ENCODE assay signal across 8 cellular contexts in the genomic region with DNA sequence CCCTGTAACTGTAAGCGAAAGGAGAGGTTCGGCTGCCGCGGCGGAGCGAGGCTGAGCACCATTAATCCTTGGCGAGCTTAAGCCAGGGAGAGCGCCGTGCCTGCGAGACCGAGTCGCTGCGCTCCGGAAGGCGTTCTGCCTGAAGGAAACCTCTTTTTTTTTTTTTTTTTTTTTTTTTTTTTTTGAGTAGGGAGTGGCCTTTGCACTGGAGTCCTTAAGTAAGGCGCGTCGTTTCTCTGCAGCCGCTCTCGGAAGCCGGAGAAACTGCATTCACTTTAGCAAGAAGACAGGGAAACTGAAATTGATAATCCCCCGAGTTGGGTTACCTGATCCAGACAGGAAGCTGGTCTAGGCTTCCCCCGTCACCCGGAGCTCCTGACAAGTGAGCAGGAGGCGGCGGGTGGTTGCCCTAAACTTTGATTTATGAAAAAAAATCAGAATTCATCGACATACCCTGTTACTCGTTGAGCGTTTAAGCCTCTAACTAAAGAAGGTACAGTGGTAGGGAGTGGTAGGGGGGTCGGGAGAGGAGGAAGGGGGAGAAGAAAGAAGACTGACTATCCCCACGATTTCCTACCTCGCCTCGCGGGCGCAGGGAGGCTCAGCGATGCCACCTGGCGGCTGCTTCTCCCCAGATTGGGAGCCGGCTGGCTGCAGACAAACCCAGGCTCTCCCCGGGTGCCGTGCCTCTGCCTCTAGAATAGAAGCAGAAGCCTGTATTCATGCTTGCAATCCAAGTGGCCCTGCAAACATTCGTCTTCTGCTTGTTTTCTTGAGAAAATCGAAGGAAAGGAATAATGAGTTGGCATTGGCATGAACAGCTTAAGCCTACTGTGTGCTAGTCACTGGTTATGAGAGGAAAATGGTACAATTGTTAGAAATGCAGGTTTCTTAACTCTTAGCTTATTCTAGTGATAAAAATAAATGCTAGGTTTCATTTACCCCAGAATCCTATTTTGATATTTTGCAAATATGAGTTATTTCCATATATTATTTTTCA. TPM values are rescaled to one million over a fixed set of nuclear protein-coding genes. Genes with fewer than 3 reads are reported as not detected.
DNase-seq lines count a peak whose midpoint lies in the region; ATAC-seq and TF ChIP-seq lines count a peak whose summit lies in the region.

No MANE protein-coding gene starts in this region.

- H3K9ac ChIP-seq in BLaER1: peak overlapping the region; percentile 83

- H4K20me1 ChIP-seq in BLaER1: peaks cover 13% of the 10 kb centered on the region

- DNase-seq in NCI-H446 treated with DMSO at 0.1 percent for 48 hours (lab: John Stamatoyannopoulos, UW): peak; percentile 77
- DNase-seq in activated CD4-positive, alpha-beta T cell treated with anti-CD3 and anti-CD28 coated beads for 36 hours: peak; percentile 91
- peak; percentile 96 for DNase-seq in left kidney (ENCODE audit: low read depth, low spot score)
- peak; percentile 84 to 88 for DNase-seq in stimulated activated CD4-positive, alpha-beta T cell treated with anti-CD3 and anti-CD28 coated beads, Interleukin-2, amount 100 ng/mL, for 24 hours

- H3K27me3 ChIP-seq in BLaER1: no peaks in the 10 kb centered on the region

- POLR2A ChIA-PET in activated CD4-positive, alpha-beta T cell treated with anti-CD3 and anti-CD28 coated beads for 36 hours (lab: Charles Lee): interaction anchor here (0.6 to 0.7 kb wide), 4 partner anchors 494 to 1185 kb away, joined by 3 to 6 read pairs (median 3); no protein-coding TSS in a partner anchor

- TF ChIP-seq POLR2A in GM19193 (IDR thresholded peaks at IDR 0.05; ENCODE audit: extremely low read depth, insufficient read depth, insufficient read length): peak; percentile 63

- peak overlapping the region; percentile 93 for H3K4me2 ChIP-seq in BLaER1

- H3K4me1 Mint-ChIP-seq in activated CD4-positive, alpha-beta T cell treated with anti-CD3 and anti-CD28 coated beads for 36 hours: peaks cover 9% of the 10 kb centered on the region

- H3K27ac Mint-ChIP-seq in activated CD4-positive, alpha-beta T cell treated with anti-CD3 and anti-CD28 coated beads for 36 hours: peak overlapping the region; percentile 72

- H3K9me3 Mint-ChIP-seq in activated CD4-positive, alpha-beta T cell treated with anti-CD3 and anti-CD28 coated beads for 36 hours (ENCODE audit: low read depth): no peaks in the 10 kb centered on the region

- H3K27ac ChIP-seq in BLaER1: peak overlapping the region; percentile 91
- peak overlapping the region; percentile 75 for H3K27ac ChIP-seq in cingulate gyrus (ENCODE audit: low read depth, low read length)

- ATAC-seq in HG03378 (IDR thresholded peaks at IDR 0.05; ENCODE audit: unreplicated experiment): peak; percentile 28
- peak; percentile 61 for ATAC-seq in activated CD4-positive, alpha-beta T cell treated with anti-CD3 and anti-CD28 coated beads for 36 hours

- no peaks in the 10 kb centered on the region for H3K36me3 ChIP-seq in BLaER1

- peak overlapping the region; percentile 77 for H3K4me3 ChIP-seq in BLaER1

- no peaks in the 10 kb centered on the region for H3K9me3 ChIP-seq in BLaER1

- peaks cover 32% of the 10 kb centered on the region for H3K27me3 Mint-ChIP-seq in activated CD4-positive, alpha-beta T cell treated with anti-CD3 and anti-CD28 coated beads for 36 hours

- no peaks in the 10 kb centered on the region for H3K36me3 Mint-ChIP-seq in activated CD4-positive, alpha-beta T cell treated with anti-CD3 and anti-CD28 coated beads for 36 hours (ENCODE audit: low read depth)

- intact Hi-C loops in activated CD4-positive, alpha-beta T cell treated with anti-CD3 and anti-CD28 coated beads for 36 hours (cut with DNase I, micrococcal nuclease): loop anchor here (1.0 to 10.0 kb wide), 9 partner anchors 150 to 1496 kb away; a partner anchor contains a TSS

- CTCF ChIA-PET in activated CD4-positive, alpha-beta T cell treated with anti-CD3 and anti-CD28 coated beads for 36 hours (lab: Charles Lee): interaction anchor here (0.5 to 3.7 kb wide), 16 partner anchors 8 to 1384 kb away, joined by 3 to 37 read pairs (median 3); no protein-coding TSS in a partner anchor

- H3K4me3 Mint-ChIP-seq in activated CD4-positive, alpha-beta T cell treated with anti-CD3 and anti-CD28 coated beads for 36 hours: peak overlapping the region; percentile 80

- H3K4me1 ChIP-seq in BLaER1: peaks cover 35% of the 10 kb centered on the region

RNA-seq across cellular contexts. Expression of a gene that starts 4.4 kb away (rescaled TPM):
- total RNA-seq in activated CD4-positive, alpha-beta T cell treated with anti-CD3 and anti-CD28 coated beads for 36 hours: 1 to 10 TPM; 2.3 to 2.5 TPM

Comparison
In these comparisons a context has a peak if more than half of its experiments do, and no peak if none do; other contexts are left out.
1. Peak in every context shown above with its lines: DNase-seq, ATAC-seq, H3K4me3 ChIP-seq and H3K27ac ChIP-seq.